Comparison of ENCODE assay signal across 26 cellular contexts in the genomic region with DNA sequence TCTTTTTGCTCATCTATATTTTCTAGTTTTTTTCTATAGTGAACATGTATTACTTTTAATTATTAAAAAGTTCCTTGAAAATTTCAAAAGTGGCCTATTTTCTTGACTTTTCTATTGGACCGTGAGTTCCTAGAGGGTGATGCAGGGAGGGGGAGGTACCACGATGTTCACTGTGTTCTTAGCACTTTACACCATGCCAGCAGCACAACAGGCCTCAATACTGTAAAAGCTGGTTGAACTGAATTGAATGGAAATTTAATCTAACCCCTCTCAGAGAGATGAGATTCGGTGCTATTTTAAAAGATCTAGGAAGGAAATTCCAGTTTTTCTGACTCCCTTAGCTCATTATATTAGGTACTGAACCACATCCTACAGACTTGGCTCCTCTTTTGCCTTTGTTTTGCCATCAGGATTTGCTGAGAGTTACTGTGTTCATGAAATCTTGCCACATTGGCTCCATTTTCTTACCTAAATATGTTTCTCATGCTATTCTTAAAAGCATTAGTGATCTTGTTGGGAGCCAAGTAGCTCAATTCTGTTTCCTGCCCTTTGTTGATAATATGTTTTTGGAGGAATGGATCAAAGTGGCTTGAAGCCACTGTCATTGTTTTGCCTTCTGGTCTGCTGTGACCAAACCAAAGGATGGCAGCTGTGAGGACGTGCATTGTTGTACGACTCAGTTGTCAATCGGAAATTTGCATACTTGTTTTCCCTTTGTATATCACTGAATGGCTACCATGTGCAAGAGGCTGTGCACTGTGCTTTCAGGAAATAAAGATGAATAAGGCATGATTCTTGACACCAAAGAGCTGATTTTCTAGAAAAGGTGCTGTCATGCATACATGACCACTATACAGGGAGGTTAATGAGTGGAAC. TPM values are rescaled to one million over a fixed set of nuclear protein-coding genes. Genes with fewer than 3 reads are reported as not detected.
A peak's percentile ranks its signal among the peaks of the same experiment; 100 is the strongest.
DNase-seq lines count a peak whose midpoint lies in the region; ATAC-seq and TF ChIP-seq lines count a peak whose summit lies in the region.
"Had no signal": no experiment of that assay in that cellular context is flagged by ENCODE, and none has a peak within 500 bp of the region (broad histone marks: within the 10 kb centered on the region; RNA-seq: fewer than 3 reads in every experiment).

No MANE protein-coding gene starts in this region.

- H3K4me3 ChIP-seq in left ventricle myocardium inferior = no peak overlapping the region
- H3K4me3 ChIP-seq in mesodermal cell (ENCODE audit: extremely low read depth, insufficient read depth, low read length, poor library complexity, severe bottlenecking) = no peak overlapping the region
- H3K4me3 ChIP-seq in BE2C (ENCODE audit: low read depth, low read length) = no peak overlapping the region
- H3K4me3 ChIP-seq: hepatocyte, K562, psoas muscle, smooth muscle cell had no signal

- H3K4me1 ChIP-seq in left ventricle myocardium inferior (peaks cover 83% of the 10 kb centered on the region), mesodermal cell (ENCODE audit: control insufficient read depth, insufficient read depth, low read length, poor library complexity, severe bottlenecking) (peaks cover 27% of the 10 kb centered on the region), BE2C (peaks cover 13% of the 10 kb centered on the region)
- H3K4me1 ChIP-seq: psoas muscle had no signal

- TF ChIP-seq CTCF in left ventricle myocardium inferior (IDR thresholded peaks at IDR 0.05; ENCODE audit: borderline replicate concordance) (no peak), BE2C (IDR thresholded peaks at IDR 0.05; ENCODE audit: low read depth, low read length) (no peak)

- H3K27me3 ChIP-seq in left ventricle myocardium inferior (ENCODE audit: low read depth) (no peaks in the 10 kb centered on the region), BE2C (no peaks in the 10 kb centered on the region)
- H3K27me3 ChIP-seq: hepatocyte had no signal

- H3K27ac ChIP-seq in left ventricle myocardium inferior (replicated peaks) (peak overlapping the region; percentile 70), mesodermal cell (ENCODE audit: low read depth, low read length, severe bottlenecking) (peak overlapping the region; percentile 47)
- H3K27ac ChIP-seq: hepatocyte, HL-60, psoas muscle had no signal

- no peak for ATAC-seq in left cardiac atrium
- no peak for ATAC-seq in HG03108 (IDR thresholded peaks at IDR 0.05; ENCODE audit: unreplicated experiment)
- ATAC-seq: effector memory CD8-positive, alpha-beta T cell; HCT116; K562; natural killer cell treated with Interleukin-12 subunit alpha and Interleukin-12 subunit beta and Interleukin-15 and Interleukin-18, amount 100 ng/mL, for 72 hours; psoas muscle had no signal

- intact Hi-C loops in left ventricle myocardium inferior (cut with micrococcal nuclease) = no loop called here
- intact Hi-C loops in left cardiac atrium (cut with DNase I) = no loop called here

- DNase-seq in left ventricle myocardium inferior (no peak), left cardiac atrium (no peak), astrocyte of the hippocampus (ENCODE audit: low read depth, low spot score) (peak; percentile 33), C1 segment of cervical spinal cord (lab: John Stamatoyannopoulos, UW) (no peak), BE2C (no peak), HuH-7.5 (ENCODE audit: low spot score) (no peak)
- DNase-seq: activated CD4-positive, alpha-beta T cell treated with anti-CD3 and anti-CD28 coated beads for 48 hours; activated CD8-positive, alpha-beta memory T cell treated with anti-CD3 and anti-CD28 coated beads, Interleukin-2, amount 50 U/mL, for 48 hours; activated effector memory CD4-positive, alpha-beta T cell treated with anti-CD3 and anti-CD28 coated beads, Interleukin-2, amount 50 U/mL, for 16 hours; amniotic stem cell; cerebellar nuclear complex; DND-41; effector memory CD8-positive, alpha-beta T cell; islet precursor cell; mesendoderm; NCI-H1694; psoas muscle; stimulated activated CD4-positive, alpha-beta T cell treated with anti-CD3 and anti-CD28 coated beads, Interleukin-4, amount 100 ng/mL, for 24 hours had no signal

- H3K36me3 ChIP-seq in left ventricle myocardium inferior (no peaks in the 10 kb centered on the region), mesodermal cell (ENCODE audit: control insufficient read depth, insufficient read depth, low read length) (peaks cover 5% of the 10 kb centered on the region), BE2C (no peaks in the 10 kb centered on the region; the same call in 1 of the 2 replicates)

- no peaks in the 10 kb centered on the region for H3K9me3 ChIP-seq in left ventricle myocardium inferior (replicated peaks)
- H3K9me3 ChIP-seq in mesodermal cell (ENCODE audit: control insufficient read depth, low read length) = no peaks in the 10 kb centered on the region
- no peaks in the 10 kb centered on the region for H3K9me3 ChIP-seq in BE2C
- H3K9me3 ChIP-seq: psoas muscle had no signal

- WGBS in mesodermal cell (ENCODE audit: insufficient coverage in 2 of 2), 2 experiments = 69 to 85% methylated on average over 3 of the region's 6 CpGs

RNA-seq across cellular contexts. Expression of gene MYO1B, which starts 25.3 kb away (rescaled TPM):
- total RNA-seq in left ventricle myocardium inferior (16.2 TPM), left cardiac atrium (10 to 100 TPM; 18.6 to 26.3 TPM)
- 84.3 TPM for polyA plus RNA-seq in mesodermal cell (2013, experiment 1 of 2)
- 97.9 TPM for polyA plus RNA-seq in mesodermal cell (2013, experiment 2 of 2)
- polyA plus RNA-seq in BE2C (2012; ENCODE audit: insufficient read depth, insufficient read length, low read depth) = 86.7 TPM
